ENCODE assay signal across 30 cellular contexts in genomic region chr16:2707368-2708289, GRCh38. TPM values are rescaled to one million over a fixed set of nuclear protein-coding genes. Genes with fewer than 3 reads are reported as not detected.
"Had no signal": no experiment of that assay in that cellular context is flagged by ENCODE, and none has a peak within 500 bp of the region (broad histone marks: within the 10 kb centered on the region; RNA-seq: fewer than 3 reads in every experiment).

No MANE protein-coding gene starts in this region.

- H3K4me3 ChIP-seq: adrenal gland, body of pancreas, coronary artery, dorsolateral prefrontal cortex, hepatocyte, right lobe of liver, tibial artery, upper lobe of right lung had no signal

- H3K27me3 ChIP-seq: adrenal gland, body of pancreas, dorsolateral prefrontal cortex, hepatocyte, right lobe of liver, tibial artery, upper lobe of right lung had no signal

- DNase-seq: activated CD4-positive, alpha-beta T cell treated with anti-CD3 and anti-CD28 coated beads for 48 hours; activated CD4-positive, alpha-beta T cell treated with anti-CD3 and anti-CD28 coated beads, Interleukin-2, amount 50 U/mL, for 48 hours; activated CD8-positive, alpha-beta memory T cell treated with anti-CD3 and anti-CD28 coated beads for 24 hours; activated effector memory CD4-positive, alpha-beta T cell treated with anti-CD3 and anti-CD28 coated beads, Interleukin-2, amount 50 U/mL, for 16 hours; activated naive CD4-positive, alpha-beta T cell treated with anti-CD3 and anti-CD28 coated beads for 36 hours; activated naive CD8-positive, alpha-beta T cell treated with anti-CD3 and anti-CD28 coated beads for 36 hours; activated T-cell treated with anti-CD3 and anti-CD28 coated beads, Interleukin-2, amount 50 U/mL, for 1 hour; adrenal gland; aorta; body of pancreas; effector memory CD4-positive, alpha-beta T cell; islet precursor cell; left colon; midbrain; stimulated activated CD4-positive, alpha-beta T cell treated with anti-CD3 and anti-CD28 coated beads, Interleukin-12 subunit alpha, Interleukin-12 subunit beta, amount 100 ng/mL, for 4 hours; stimulated activated CD4-positive, alpha-beta T cell treated with anti-CD3 and anti-CD28 coated beads, Interleukin-4, amount 100 ng/mL, for 1 hour; stimulated activated naive CD8-positive, alpha-beta T cell treated with anti-CD3 and anti-CD28 coated beads, Interleukin-15, amount 100 ng/mL, for 72 hours; T-helper 17 cell; T1000; tibial artery; upper lobe of right lung; WERI-Rb-1 had no signal

- ATAC-seq: activated CD4-positive, CD25-positive, alpha-beta regulatory T cell treated with anti-CD3 and anti-CD28 coated beads, Interleukin-2, amount 50 U/mL, for 24 hours; body of pancreas; left colon; naive thymus-derived CD4-positive, alpha-beta T cell; right lobe of liver; stimulated activated naive CD8-positive, alpha-beta T cell treated with anti-CD3 and anti-CD28 coated beads, Interleukin-15, amount 100 ng/mL, for 72 hours; T-helper 17 cell; upper lobe of right lung had no signal

- H3K27ac ChIP-seq: adrenal gland, body of pancreas, coronary artery, hepatocyte, right lobe of liver, tibial artery, upper lobe of right lung, WERI-Rb-1 had no signal

- H3K27me3 Mint-ChIP-seq: activated naive CD8-positive, alpha-beta T cell treated with anti-CD3 and anti-CD28 coated beads for 36 hours; naive thymus-derived CD4-positive, alpha-beta T cell; stimulated activated naive CD8-positive, alpha-beta T cell treated with anti-CD3 and anti-CD28 coated beads, Interleukin-15, amount 100 ng/mL, for 72 hours; T-helper 17 cell had no signal

- H3K79me2 ChIP-seq: hepatocyte had no signal

- H3K4me2 ChIP-seq: hepatocyte had no signal

- H2AFZ ChIP-seq: hepatocyte had no signal

- H3K4me1 Mint-ChIP-seq: activated naive CD8-positive, alpha-beta T cell treated with anti-CD3 and anti-CD28 coated beads for 36 hours; stimulated activated naive CD8-positive, alpha-beta T cell treated with anti-CD3 and anti-CD28 coated beads, Interleukin-15, amount 100 ng/mL, for 72 hours; T-helper 17 cell had no signal

- H3K27ac Mint-ChIP-seq: activated naive CD4-positive, alpha-beta T cell treated with anti-CD3 and anti-CD28 coated beads for 36 hours; activated naive CD8-positive, alpha-beta T cell treated with anti-CD3 and anti-CD28 coated beads for 36 hours; activated T-helper 1 cell treated with anti-CD3 and anti-CD28 coated beads, Interleukin-12 subunit alpha, Interleukin-12 subunit beta, Interleukin-2, Interleukin-4 antibody, amounts not matched to agents 30 ng/mL and 10 ng/mL and 1 ng/mL, durations not matched to agents 14 hours and 24 hours and 36 hours; stimulated activated naive CD8-positive, alpha-beta T cell treated with anti-CD3 and anti-CD28 coated beads, Interleukin-15, amount 100 ng/mL, for 72 hours; T-helper 17 cell had no signal

- H3K4me3 Mint-ChIP-seq: activated naive CD4-positive, alpha-beta T cell treated with anti-CD3 and anti-CD28 coated beads for 36 hours; activated naive CD8-positive, alpha-beta T cell treated with anti-CD3 and anti-CD28 coated beads for 36 hours; activated T-helper 1 cell treated with anti-CD3 and anti-CD28 coated beads, Interleukin-12 subunit alpha, Interleukin-12 subunit beta, Interleukin-2, Interleukin-4 antibody, amounts not matched to agents 30 ng/mL and 10 ng/mL and 1 ng/mL, durations not matched to agents 14 hours and 24 hours and 36 hours; naive thymus-derived CD4-positive, alpha-beta T cell; stimulated activated naive CD8-positive, alpha-beta T cell treated with anti-CD3 and anti-CD28 coated beads, Interleukin-15, amount 100 ng/mL, for 72 hours; T-helper 17 cell had no signal

- H3K9me3 ChIP-seq: adrenal gland, body of pancreas, right lobe of liver, tibial artery, upper lobe of right lung had no signal

- H3K9me3 Mint-ChIP-seq: activated naive CD4-positive, alpha-beta T cell treated with anti-CD3 and anti-CD28 coated beads for 36 hours; activated naive CD8-positive, alpha-beta T cell treated with anti-CD3 and anti-CD28 coated beads for 36 hours; activated T-helper 1 cell treated with anti-CD3 and anti-CD28 coated beads, Interleukin-12 subunit alpha, Interleukin-12 subunit beta, Interleukin-2, Interleukin-4 antibody, amounts not matched to agents 30 ng/mL and 10 ng/mL and 1 ng/mL, durations not matched to agents 14 hours and 24 hours and 36 hours; naive thymus-derived CD4-positive, alpha-beta T cell; stimulated activated naive CD8-positive, alpha-beta T cell treated with anti-CD3 and anti-CD28 coated beads, Interleukin-15, amount 100 ng/mL, for 72 hours had no signal

- H3K4me1 ChIP-seq: adrenal gland, body of pancreas, tibial artery, upper lobe of right lung had no signal

RNA-seq across cellular contexts. Expression of gene PRSS27, which starts 12.4 kb away (rescaled TPM):
- total RNA-seq: skeletal muscle tissue had no signal
